In genomic region chr20:41085606-41086005, GRCh38 we compare ENCODE assay signal across 15 cellular contexts. TPM values are rescaled to one million over a fixed set of nuclear protein-coding genes. Genes with fewer than 3 reads are reported as not detected.
DNase-seq lines count a peak whose midpoint lies in the region; ATAC-seq, FAIRE-seq and TF ChIP-seq lines count a peak whose summit lies in the region.
"Had no signal": no experiment of that assay in that cellular context is flagged by ENCODE, and none has a peak within 500 bp of the region (broad histone marks: within the 10 kb centered on the region; RNA-seq: fewer than 3 reads in every experiment).

No MANE protein-coding gene starts in this region.

- no peak overlapping the region for H3K27ac Mint-ChIP-seq in T-helper 1 cell treated with Interleukin-12 subunit alpha and Interleukin-12 subunit beta and Interleukin-4 antibody, amounts not matched to agents 30 μg/mL and 1 μg/mL, for 36 hours

- H2AFZ ChIP-seq in HepG2 (ENCODE audit: low read length), result no peak overlapping the region
- H2AFZ ChIP-seq in GM12878 (ENCODE audit: control insufficient read depth, low read depth, low read length), result no peak overlapping the region
- no peak overlapping the region for H2AFZ ChIP-seq in osteoblast (ENCODE audit: low read length)

- no peak overlapping the region for H3K4me2 ChIP-seq in HepG2 (ENCODE audit: low read depth, low read length)
- no peak overlapping the region for H3K4me2 ChIP-seq in GM12878 (ENCODE audit: control insufficient read depth, insufficient read depth)
- no peak overlapping the region for H3K4me2 ChIP-seq in osteoblast (ENCODE audit: insufficient read depth, low read length)

- WGBS in HepG2 (ENCODE audit: low lambda C conversion rate), result 96% methylated on average over 3 of the region's 3 CpGs
- 96% methylated on average over 3 of the region's 3 CpGs for WGBS in right lobe of liver (ENCODE audit: insufficient coverage, low coverage, low lambda C conversion rate, missing lambda C conversion rate)
- 98% methylated on average over 3 of the region's 3 CpGs for WGBS in GM12878 (ENCODE audit: insufficient coverage, insufficient replicate concordance, low lambda C conversion rate, missing lambda C conversion rate)

- TF ChIP-seq RAD21 in HepG2 (CRISPR knock-in tag; IDR thresholded peaks at IDR 0.05) (no peak), GM12878 (IDR thresholded peaks at IDR 0.05; ENCODE audit: insufficient read depth, low read depth, low read length) (no peak)

- DNase-seq in T-helper 1 cell, result no peak
- no peak for DNase-seq in HepG2 (ENCODE audit: low spot score)
- DNase-seq in right lobe of liver, result no peak
- DNase-seq in GM12878 (ENCODE audit: low read depth, low spot score), result no peak
- no peak for DNase-seq in upper lobe of right lung
- DNase-seq in osteoblast (ENCODE audit: insufficient read length, low spot score, missing footprints), result no peak
- DNase-seq: GOT3, MG63, NCI-H1105, NCI-H1694 treated with DMSO at 0.1 percent for 48 hours, NCI-H774 had no signal

- H3K27ac ChIP-seq in HepG2 (ENCODE audit: extremely low read length, insufficient read depth, low read length) (no peak overlapping the region), right lobe of liver (no peak overlapping the region), GM12878 (ENCODE audit: control insufficient read depth, insufficient read depth) (no peak overlapping the region), upper lobe of right lung (no peak overlapping the region), osteoblast (ENCODE audit: low read depth, low read length) (no peak overlapping the region)

- ATAC-seq in HepG2 (no peak), right lobe of liver (no peak), GM12878 (no peak), upper lobe of right lung (peak; percentile 39), HG02759 (IDR thresholded peaks at IDR 0.05; ENCODE audit: unreplicated experiment) (no peak)
- ATAC-seq: Right ventricle myocardium inferior had no signal

- SMC1A ChIA-PET in GM12878 (lab: Charles Lee; ENCODE audit: uncharacterized antibody, unreplicated experiment), result interaction anchor here (0.6 to 1.2 kb wide), 3 partner anchors 65 to 105 kb away, joined by 3 to 4 read pairs (median 4); no protein-coding TSS in a partner anchor

- H3K4me1 ChIP-seq in HepG2 (ENCODE audit: insufficient read depth, low read length) (no peaks in the 10 kb centered on the region), right lobe of liver (no peaks in the 10 kb centered on the region), GM12878 (ENCODE audit: control insufficient read depth, insufficient read depth, low read length) (no peaks in the 10 kb centered on the region), upper lobe of right lung (peaks cover 12% of the 10 kb centered on the region), osteoblast (ENCODE audit: insufficient read depth, low read length) (peaks cover 11% of the 10 kb centered on the region)

- peaks cover 40% of the 10 kb centered on the region for H3K4me1 Mint-ChIP-seq in T-helper 1 cell treated with Interleukin-12 subunit alpha and Interleukin-12 subunit beta and Interleukin-4 antibody, amounts not matched to agents 30 μg/mL and 1 μg/mL, for 36 hours (ENCODE audit: low read depth)

- CTCF ChIA-PET in HepG2 (lab: Yijun Ruan, JAX; ENCODE audit: low intra/inter-chr PET ratio, low total read pairs), result no interaction called here
- CTCF ChIA-PET in GM12878 (lab: Yijun Ruan, JAX), result interaction anchor here (0.7 to 3.3 kb wide), 6 partner anchors 9 to 137 kb away, joined by 3 to 19 read pairs (median 6); no protein-coding TSS in a partner anchor

- H3K4me3 ChIP-seq in HepG2 (replicated peaks in 1 of 3; ENCODE audit: insufficient read depth in 1 of 3, low read depth in 2 of 3, low read length in 3 of 3), result no peak overlapping the region
- H3K4me3 ChIP-seq in right lobe of liver, result no peak overlapping the region
- H3K4me3 ChIP-seq in GM12878, result no peak overlapping the region
- no peak overlapping the region for H3K4me3 ChIP-seq in upper lobe of right lung
- no peak overlapping the region for H3K4me3 ChIP-seq in osteoblast (ENCODE audit: insufficient read depth, low read length)
- H3K4me3 ChIP-seq: MG63 had no signal

- no peak for FAIRE-seq in HepG2 (lab: Jason Lieb, UNC)
- no peak for FAIRE-seq in GM12878 (lab: Jason Lieb, UNC)
- FAIRE-seq: GM12892 had no signal

- BruUV-seq in HepG2 (replicated peaks; lab: Mats Ljungman, UMichigan) (TSS peak; percentile 26), GM12878 (replicated peaks; lab: Mats Ljungman, UMichigan) (TSS peak; percentile 24)

- in situ Hi-C loops in HepG2 (cut with HindIII; ENCODE audit: extremely low pct_ligation_motif_present, low pct_unique_long_range_greater_than_20kb) (no loop called here), GM12878 (cut with MboI) (loop anchor here (25.0 kb wide), 1 partner anchor 348 kb away; no protein-coding TSS in a partner anchor)

- H3K9me3 ChIP-seq in HepG2 (ENCODE audit: low read length) (no peaks in the 10 kb centered on the region), right lobe of liver (no peaks in the 10 kb centered on the region), GM12878 (replicated peaks; ENCODE audit: control insufficient read depth, insufficient read depth, low read length) (no peaks in the 10 kb centered on the region), upper lobe of right lung (no peaks in the 10 kb centered on the region), osteoblast (ENCODE audit: low read depth, low read length) (no peaks in the 10 kb centered on the region)
- H3K9me3 ChIP-seq: MG63 had no signal

- peaks cover 60% of the 10 kb centered on the region for H3K36me3 Mint-ChIP-seq in T-helper 1 cell treated with Interleukin-12 subunit alpha and Interleukin-12 subunit beta and Interleukin-4 antibody, amounts not matched to agents 30 μg/mL and 1 μg/mL, for 36 hours (ENCODE audit: low read depth)

- H3K9me3 Mint-ChIP-seq in T-helper 1 cell treated with Interleukin-12 subunit alpha and Interleukin-12 subunit beta and Interleukin-4 antibody, amounts not matched to agents 30 μg/mL and 1 μg/mL, for 36 hours, result no peaks in the 10 kb centered on the region

- H3K36me3 ChIP-seq in HepG2 (replicated peaks in 1 of 2; ENCODE audit: control insufficient read depth in 1 of 2, insufficient read depth in 2 of 2, low read length in 2 of 2) (peaks cover 37 to 68% of the 10 kb centered on the region in 2 experiments), right lobe of liver (peaks cover 0 to 34% (median 11%) of the 10 kb centered on the region in 4 donors), GM12878 (ENCODE audit: control insufficient read depth in 2 of 2, insufficient read depth in 2 of 2, low read length in 1 of 2) (peaks cover 10 to 37% of the 10 kb centered on the region in 2 experiments), upper lobe of right lung (peaks cover 71% of the 10 kb centered on the region), osteoblast (ENCODE audit: insufficient read depth, low read length) (peaks cover 37% of the 10 kb centered on the region)

- TF ChIP-seq EP300 in HepG2 (IDR thresholded peaks at IDR 0.05; ENCODE audit: low read depth in 2 of 2, low read length in 2 of 2) (no peak), HepG2 (CRISPR knock-in tag; IDR thresholded peaks at IDR 0.05; ENCODE audit: borderline replicate concordance) (no peak), GM12878 (IDR thresholded peaks at IDR 0.05; ENCODE audit: borderline replicate concordance in 1 of 2, control insufficient read depth in 1 of 2, low read depth in 2 of 2, low read length in 2 of 2) (no peak)

- intact Hi-C loops in HepG2 (cut with micrococcal nuclease; ENCODE audit: unreplicated experiment), result no loop called here
- intact Hi-C loops in right lobe of liver (cut with DNase I), result no loop called here
- intact Hi-C loops in GM12878 (cut with micrococcal nuclease; ENCODE audit: unreplicated experiment), result no loop called here
- intact Hi-C loops in upper lobe of right lung (cut with DNase I), result no loop called here

- no peak for TF ChIP-seq POLR2A in HepG2 (IDR thresholded peaks at IDR 0.05; ENCODE audit: insufficient read depth in 1 of 2, low read depth in 2 of 2, low read length in 2 of 2)
- no peak for TF ChIP-seq POLR2A in right lobe of liver (IDR thresholded peaks at IDR 0.05)
- no peak for TF ChIP-seq POLR2A in GM12878 (IDR thresholded peaks at IDR 0.05; ENCODE audit: low read depth, low read length)

- POLR2A ChIA-PET in HepG2 (lab: Yijun Ruan, JAX) (no interaction called here), GM12878 (lab: Charles Lee) (no interaction called here)

- TF ChIP-seq CTCF in HepG2 (CRISPR knock-in tag; IDR thresholded peaks at IDR 0.05), result no peak
- TF ChIP-seq CTCF in right lobe of liver (IDR thresholded peaks at IDR 0.05), result no peak
- TF ChIP-seq CTCF in GM12878 (IDR thresholded peaks at IDR 0.05 in 2 of 3, conservative IDR thresholded peaks at IDR 0.05 in 1 of 3; ENCODE audit: control insufficient read depth in 2 of 3, extremely low read depth in 1 of 3, insufficient read depth in 1 of 3, low read depth in 3 of 3, low read length in 3 of 3), result no peak
- TF ChIP-seq CTCF in upper lobe of right lung (IDR thresholded peaks at IDR 0.05), result no peak
- no peak for TF ChIP-seq CTCF in osteoblast (IDR thresholded peaks at IDR 0.05; ENCODE audit: extremely low read depth, low read depth, low read length)

- H4K20me1 ChIP-seq in HepG2 (ENCODE audit: insufficient read depth, low read length) (no peaks in the 10 kb centered on the region), GM12878 (ENCODE audit: control insufficient read depth, insufficient read depth) (no peaks in the 10 kb centered on the region), osteoblast (ENCODE audit: insufficient read depth, low read length) (peaks cover 9% of the 10 kb centered on the region)

- H3K27me3 ChIP-seq in HepG2 (ENCODE audit: control insufficient read depth in 1 of 2, insufficient read depth in 2 of 2, low read length in 2 of 2) (no peaks in the 10 kb centered on the region), right lobe of liver (no peaks in the 10 kb centered on the region), GM12878 (replicated peaks in 1 of 2; ENCODE audit: control insufficient read depth in 2 of 2, insufficient read depth in 2 of 2, low read length in 1 of 2) (no peaks in the 10 kb centered on the region), upper lobe of right lung (no peaks in the 10 kb centered on the region), osteoblast (ENCODE audit: insufficient read depth, low read length) (no peaks in the 10 kb centered on the region)
- H3K27me3 ChIP-seq: MG63 had no signal

- RAD21 ChIA-PET in GM12878 (lab: Charles Lee; ENCODE audit: unreplicated experiment), result interaction anchor here (1.6 to 1.7 kb wide), 2 partner anchors 9 to 95 kb away, joined by 5 to 6 read pairs; no protein-coding TSS in a partner anchor

- no peak overlapping the region for H3K9ac ChIP-seq in HepG2 (ENCODE audit: insufficient read depth, low read depth, low read length)
- H3K9ac ChIP-seq in GM12878 (ENCODE audit: control insufficient read depth, insufficient read depth, low read length), result no peak overlapping the region

- no peaks in the 10 kb centered on the region for H3K27me3 Mint-ChIP-seq in T-helper 1 cell treated with Interleukin-12 subunit alpha and Interleukin-12 subunit beta and Interleukin-4 antibody, amounts not matched to agents 30 μg/mL and 1 μg/mL, for 36 hours (ENCODE audit: low read depth)

- H3K79me2 ChIP-seq in HepG2 (ENCODE audit: insufficient read depth, low read length) (no peaks in the 10 kb centered on the region), GM12878 (ENCODE audit: control insufficient read depth, insufficient read depth, low read length) (no peaks in the 10 kb centered on the region), osteoblast (ENCODE audit: insufficient read depth, low read length) (peaks cover 2% of the 10 kb centered on the region)

- H3K4me3 Mint-ChIP-seq in T-helper 1 cell treated with Interleukin-12 subunit alpha and Interleukin-12 subunit beta and Interleukin-4 antibody, amounts not matched to agents 30 μg/mL and 1 μg/mL, for 36 hours, result peak overlapping the region; percentile 3

RNA-seq across cellular contexts. Expression of gene PLCG1, which starts 51.7 kb away (rescaled TPM):
- total RNA-seq in HepG2 (2016; rRNA removed; fragmentation: Illumina TruSeq; extraction: Trizol) (53.1 and 85.3 TPM in 2 replicates), right lobe of liver (10 to 100 TPM in 5 of 6 experiments, 1 to 10 TPM in 1; 9.5 to 22.6 (median 16.6) TPM), GM12878 (2014; rRNA removed) (48.4 and 55.4 TPM in 2 replicates), GM12878 (2014; rRNA removed; fragmentation: Illumina TruSeq; extraction: Trizol) (39.3 and 39.5 TPM in 2 replicates), GM12878 (2021) (78.6 and 85.4 TPM in 2 replicates), upper lobe of right lung (120 TPM), osteoblast (72.4 and 73.7 TPM in 2 replicates)
- total RNA-seq in HepG2 (2016; cell fraction: cytosol; rRNA removed; fragmentation: Illumina TruSeq; extraction: Trizol; ENCODE audit: low read depth), result 8.3 and 10.2 TPM in 2 replicates
- total RNA-seq in HepG2 (2016; cell fraction: insoluble cytoplasmic fraction; rRNA removed; fragmentation: Illumina TruSeq; extraction: Trizol), result 43.2 and 85.3 TPM in 2 replicates
- 23.6 and 25.9 TPM in 2 replicates for total RNA-seq in HepG2 (2016; cell fraction: membrane; rRNA removed; fragmentation: Illumina TruSeq; extraction: Trizol)
- 119 and 141 TPM in 2 replicates for total RNA-seq in HepG2 (2016; cell fraction: nucleus; rRNA removed; fragmentation: Illumina TruSeq; extraction: Trizol)
- polyA plus RNA-seq in HepG2 (2011; rRNA removed) (158 and 207 TPM in 2 replicates), GM12878 (2011; rRNA removed) (61.7 and 114 TPM in 2 replicates), GM12878 (2014; fragmentation: Illumina TruSeq; extraction: Trizol) (29.2 and 51.0 TPM in 2 replicates), GM12878 (2014; fragmentation: Nextera tagmentation; extraction: Ambion mirVana) (1 to 10 TPM; 2.6 to 3.0 TPM), GM12878 (2014; rRNA removed) (70.4 and 85.0 TPM in 2 replicates), GM12878 (2016; fragmentation: Nextera tagmentation; extraction: Ambion mirVana) (10 to 100 TPM; 12.8 to 13.0 TPM)
- polyA plus RNA-seq in HepG2 (2011; cell fraction: cytosol; rRNA removed), result 50.7 and 54.7 TPM in 2 replicates
- polyA plus RNA-seq in HepG2 (2011; cell fraction: nucleus; rRNA removed), result 1,608 and 1,708 TPM in 2 replicates
- polyA plus RNA-seq in HepG2 (2012), result 152 and 164 TPM in 2 replicates
- 3.6 and 4.0 TPM in 2 replicates for polyA plus RNA-seq in HepG2 (2016; cell fraction: cytosol; fragmentation: Illumina TruSeq; extraction: Trizol; ENCODE audit: low read depth)
- polyA plus RNA-seq in HepG2 (2016; cell fraction: insoluble cytoplasmic fraction; fragmentation: Illumina TruSeq; extraction: Trizol; ENCODE audit: low read depth), result 54.2 and 61.1 TPM in 2 replicates
- 12.4 and 12.5 TPM in 2 replicates for polyA plus RNA-seq in HepG2 (2016; cell fraction: membrane; fragmentation: Illumina TruSeq; extraction: Trizol; ENCODE audit: low read depth)
- 371 and 407 TPM in 2 replicates for polyA plus RNA-seq in HepG2 (2016; cell fraction: nucleus; fragmentation: Illumina TruSeq; extraction: Trizol; ENCODE audit: insufficient read depth, low read depth)
- polyA minus RNA-seq in HepG2 (2011; rRNA and poly(A)+ RNA removed; ENCODE audit: low replicate concordance), result 74.2 and 219 TPM in 2 replicates
- polyA minus RNA-seq in HepG2 (2011; cell fraction: cytosol; rRNA and poly(A)+ RNA removed), result 77.9 and 95.1 TPM in 2 replicates
- 286 and 292 TPM in 2 replicates for polyA minus RNA-seq in HepG2 (2011; cell fraction: nucleus; rRNA and poly(A)+ RNA removed)
- 292 and 309 TPM in 2 replicates for total RNA-seq in GM12878 (2013; cell fraction: nucleolus; rRNA removed)
- polyA plus RNA-seq in GM12878 (2011; ENCODE audit: low read depth), result 53.5 TPM
- 117 and 135 TPM in 2 replicates for polyA plus RNA-seq in GM12878 (2011; cell fraction: cytosol; rRNA removed)
- 795 and 878 TPM in 2 replicates for polyA plus RNA-seq in GM12878 (2011; cell fraction: nucleus; rRNA removed)
- polyA plus RNA-seq in GM12878 (2012), result 67.5 and 102 TPM in 2 replicates
- 123 and 185 TPM in 2 replicates for polyA minus RNA-seq in GM12878 (2011; rRNA and poly(A)+ RNA removed)
- 60.8 and 65.4 TPM in 2 replicates for polyA minus RNA-seq in GM12878 (2011; cell fraction: cytosol; rRNA and poly(A)+ RNA removed)
- 200 and 222 TPM in 2 replicates for polyA minus RNA-seq in GM12878 (2011; cell fraction: nucleus; rRNA and poly(A)+ RNA removed)

RNA-seq across cellular contexts. Expression of gene TOP1, which starts 57.0 kb away (rescaled TPM):
- total RNA-seq in HepG2 (2016; rRNA removed; fragmentation: Illumina TruSeq; extraction: Trizol), result 19.4 and 75.3 TPM in 2 replicates
- total RNA-seq in HepG2 (2016; cell fraction: cytosol; rRNA removed; fragmentation: Illumina TruSeq; extraction: Trizol; ENCODE audit: low read depth), result 17.3 and 19.8 TPM in 2 replicates
- total RNA-seq in HepG2 (2016; cell fraction: insoluble cytoplasmic fraction; rRNA removed; fragmentation: Illumina TruSeq; extraction: Trizol), result 17.0 and 75.6 TPM in 2 replicates
- total RNA-seq in HepG2 (2016; cell fraction: membrane; rRNA removed; fragmentation: Illumina TruSeq; extraction: Trizol), result 20.3 and 21.0 TPM in 2 replicates
- total RNA-seq in HepG2 (2016; cell fraction: nucleus; rRNA removed; fragmentation: Illumina TruSeq; extraction: Trizol), result 45.7 and 48.4 TPM in 2 replicates
- polyA plus RNA-seq in HepG2 (2011; rRNA removed), result 9.9 and 10.2 TPM in 2 replicates
- polyA plus RNA-seq in HepG2 (2011; cell fraction: cytosol; rRNA removed), result 5.5 and 9.3 TPM in 2 replicates
- 10.9 and 11.3 TPM in 2 replicates for polyA plus RNA-seq in HepG2 (2011; cell fraction: nucleus; rRNA removed)
- 51.4 and 67.5 TPM in 2 replicates for polyA plus RNA-seq in HepG2 (2012)
- 2.6 and 3.5 TPM in 2 replicates for polyA plus RNA-seq in HepG2 (2016; cell fraction: cytosol; fragmentation: Illumina TruSeq; extraction: Trizol; ENCODE audit: low read depth)
- polyA plus RNA-seq in HepG2 (2016; cell fraction: insoluble cytoplasmic fraction; fragmentation: Illumina TruSeq; extraction: Trizol; ENCODE audit: low read depth), result 131 and 136 TPM in 2 replicates
- 9.6 and 10.8 TPM in 2 replicates for polyA plus RNA-seq in HepG2 (2016; cell fraction: membrane; fragmentation: Illumina TruSeq; extraction: Trizol; ENCODE audit: low read depth)
- 89.8 and 94.4 TPM in 2 replicates for polyA plus RNA-seq in HepG2 (2016; cell fraction: nucleus; fragmentation: Illumina TruSeq; extraction: Trizol; ENCODE audit: insufficient read depth, low read depth)
- polyA minus RNA-seq in HepG2 (2011; rRNA and poly(A)+ RNA removed; ENCODE audit: low replicate concordance), result 7.0 and 9.4 TPM in 2 replicates
- 25.1 and 28.4 TPM in 2 replicates for polyA minus RNA-seq in HepG2 (2011; cell fraction: cytosol; rRNA and poly(A)+ RNA removed)
- 21.5 and 22.1 TPM in 2 replicates for polyA minus RNA-seq in HepG2 (2011; cell fraction: nucleus; rRNA and poly(A)+ RNA removed)
- total RNA-seq in right lobe of liver, result 10 to 100 TPM; 17.3 to 29.7 (median 25.5) TPM
- 14.9 and 16.0 TPM in 2 replicates for total RNA-seq in GM12878 (2013; cell fraction: nucleolus; rRNA removed)
- total RNA-seq in GM12878 (2014; rRNA removed), result 21.5 and 24.0 TPM in 2 replicates
- 47.1 and 51.6 TPM in 2 replicates for total RNA-seq in GM12878 (2014; rRNA removed; fragmentation: Illumina TruSeq; extraction: Trizol)
- 91.7 and 97.4 TPM in 2 replicates for total RNA-seq in GM12878 (2021)
- 41.2 TPM for polyA plus RNA-seq in GM12878 (2011; ENCODE audit: low read depth)
- 25.1 and 33.8 TPM in 2 replicates for polyA plus RNA-seq in GM12878 (2011; rRNA removed)
- 13.6 and 19.6 TPM in 2 replicates for polyA plus RNA-seq in GM12878 (2011; cell fraction: cytosol; rRNA removed)
- 20.3 and 33.7 TPM in 2 replicates for polyA plus RNA-seq in GM12878 (2011; cell fraction: nucleus; rRNA removed)
- 53.5 and 59.9 TPM in 2 replicates for polyA plus RNA-seq in GM12878 (2012)
- 128 and 159 TPM in 2 replicates for polyA plus RNA-seq in GM12878 (2014; fragmentation: Illumina TruSeq; extraction: Trizol)
- polyA plus RNA-seq in GM12878 (2014; fragmentation: Nextera tagmentation; extraction: Ambion mirVana), result 10 to 100 TPM; 36.1 to 47.6 TPM
- polyA plus RNA-seq in GM12878 (2014; rRNA removed), result 34.5 and 35.4 TPM in 2 replicates
- polyA plus RNA-seq in GM12878 (2016; fragmentation: Nextera tagmentation; extraction: Ambion mirVana), result 10 to 100 TPM; 57.0 to 59.9 TPM
- polyA minus RNA-seq in GM12878 (2011; rRNA and poly(A)+ RNA removed), result 13.7 and 17.7 TPM in 2 replicates
- polyA minus RNA-seq in GM12878 (2011; cell fraction: cytosol; rRNA and poly(A)+ RNA removed), result 24.7 and 26.9 TPM in 2 replicates
- 8.0 and 13.6 TPM in 2 replicates for polyA minus RNA-seq in GM12878 (2011; cell fraction: nucleus; rRNA and poly(A)+ RNA removed)
- 67.6 TPM for total RNA-seq in upper lobe of right lung
- total RNA-seq in osteoblast, result 9.4 and 10.5 TPM in 2 replicates
